Comparison of ENCODE assay signal across 1 cellular context in the genomic region with DNA sequence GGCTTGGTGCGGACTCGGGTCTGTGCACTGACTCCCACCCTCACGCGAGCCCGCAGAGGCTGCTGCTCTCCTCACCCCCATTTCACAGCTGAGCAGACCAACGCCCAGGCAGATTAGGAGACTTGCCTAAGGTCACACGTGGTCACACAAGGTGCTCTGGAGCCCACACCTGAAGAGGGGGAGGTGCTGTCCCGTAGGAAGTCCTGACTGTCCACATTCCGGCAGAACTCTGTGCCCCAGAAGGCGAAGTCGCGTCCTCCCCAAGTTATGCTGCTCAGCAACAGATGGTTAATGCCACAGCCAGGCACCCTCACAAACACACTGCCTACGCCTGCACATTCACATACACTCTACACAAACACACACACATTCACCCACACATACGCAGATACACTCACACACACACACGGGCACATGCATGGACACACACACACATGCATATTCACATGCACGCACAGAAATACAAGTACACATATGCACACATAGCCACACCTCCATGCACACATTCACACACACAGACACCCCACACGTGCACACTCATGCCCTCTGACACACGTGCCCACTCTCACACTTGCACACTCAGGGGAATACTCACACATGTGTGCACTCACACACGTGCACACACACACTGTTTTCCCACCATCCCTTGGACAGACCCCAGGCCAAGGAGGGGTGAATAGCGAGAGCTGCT.
TF ChIP-seq lines count a peak whose summit lies in the region.

No MANE protein-coding gene starts in this region.

TF ChIP-seq in GM12878, 131 proteins besides CTCF, POLR2A, EP300 and RAD21:
- no peak for TF ChIP-seq PKNOX1 (IDR thresholded peaks at IDR 0.05)
- peak; percentile 30; the same call in 1 of the 2 replicates for TF ChIP-seq TCF3 (IDR thresholded peaks at IDR 0.05; ENCODE audit: borderline replicate concordance, insufficient read depth, low read depth, low read length)
- TF ChIP-seq SIN3A (IDR thresholded peaks at IDR 0.05; ENCODE audit: low read depth, low read length): no peak
- no peak for TF ChIP-seq CREM (IDR thresholded peaks at IDR 0.05; ENCODE audit: low read depth)
- no peak for TF ChIP-seq NBN (IDR thresholded peaks at IDR 0.05)
- TF ChIP-seq, protein P1, sequence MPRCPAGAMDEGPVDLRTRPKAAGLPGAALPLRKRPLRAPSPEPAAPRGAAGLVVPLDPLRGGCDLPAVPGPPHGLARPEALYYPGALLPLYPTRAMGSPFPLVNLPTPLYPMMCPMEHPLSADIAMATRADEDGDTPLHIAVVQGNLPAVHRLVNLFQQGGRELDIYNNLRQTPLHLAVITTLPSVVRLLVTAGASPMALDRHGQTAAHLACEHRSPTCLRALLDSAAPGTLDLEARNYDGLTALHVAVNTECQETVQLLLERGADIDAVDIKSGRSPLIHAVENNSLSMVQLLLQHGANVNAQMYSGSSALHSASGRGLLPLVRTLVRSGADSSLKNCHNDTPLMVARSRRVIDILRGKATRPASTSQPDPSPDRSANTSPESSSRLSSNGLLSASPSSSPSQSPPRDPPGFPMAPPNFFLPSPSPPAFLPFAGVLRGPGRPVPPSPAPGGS (IDR thresholded peaks at IDR 0.05; ENCODE audit: borderline replicate concordance, insufficient read depth, low read depth, low read length, poor library complexity, severe bottlenecking): peak; percentile 82
TF ChIP-seq in GM12878: peak in this region for 2.
